38 cellular contexts compared by ENCODE assay signal in genomic region chr1:230725256-230726012, GRCh38. TPM values are rescaled to one million over a fixed set of nuclear protein-coding genes. Genes with fewer than 3 reads are reported as not detected.
"Had no signal": no experiment of that assay in that cellular context is flagged by ENCODE, and none has a peak within 500 bp of the region (broad histone marks: within the 10 kb centered on the region; RNA-seq: fewer than 3 reads in every experiment).

No MANE protein-coding gene starts in this region.

- H3K9me3 ChIP-seq: colonic mucosa, SK-N-SH, tibial artery, upper lobe of right lung had no signal

- H3K4me1 ChIP-seq: esophagus squamous epithelium, left lung, upper lobe of right lung had no signal

- FAIRE-seq: bronchial epithelial cell, endometrium, kidney had no signal

- H3K27ac ChIP-seq: colonic mucosa, epithelial cell of prostate, esophagus squamous epithelium, left lung, neural progenitor cell, stomach, upper lobe of right lung, WERI-Rb-1 had no signal

- H2AFZ ChIP-seq: neural progenitor cell had no signal

- H3K36me3 ChIP-seq: colonic mucosa, esophagus squamous epithelium, left lung, neural progenitor cell, stomach, tibial artery, upper lobe of right lung, WERI-Rb-1 had no signal

- DNase-seq: activated CD4-positive, alpha-beta T cell treated with anti-CD3 and anti-CD28 coated beads for 48 hours; activated CD4-positive, alpha-beta T cell treated with anti-CD3 and anti-CD28 coated beads, Interleukin-2, amount 50 U/mL, for 48 hours; activated CD8-positive, alpha-beta memory T cell treated with anti-CD3 and anti-CD28 coated beads, Interleukin-2, amount 50 U/mL, for 4 hours; activated naive CD4-positive, alpha-beta T cell; activated T-cell treated with anti-CD3 and anti-CD28 coated beads, Interleukin-2, amount 50 U/mL, for 24 hours; colonic mucosa; effector CD8-positive, alpha-beta T cell; esophagus squamous epithelium; foreskin melanocyte; hypothalamus; immature natural killer cell; kidney; left lung; mammary epithelial cell; naive B cell; occipital lobe; posterior cingulate gyrus; SK-N-SH; stimulated activated CD4-positive, alpha-beta T cell treated with anti-CD3 and anti-CD28 coated beads, Interleukin-1b, Interleukin-23, amount 100 ng/mL, for 48 hours; stimulated activated CD4-positive, alpha-beta T cell treated with anti-CD3 and anti-CD28 coated beads, Interleukin-4, amount 100 ng/mL, for 4 hours; stimulated activated CD8-positive, alpha-beta memory T cell treated with anti-CD3 and anti-CD28 coated beads, Interleukin-4, amount 100 ng/mL, for 48 hours; stomach; SW 1271; T-helper 9 cell; tibial artery; upper lobe of right lung; WERI-Rb-1 had no signal

- ATAC-seq: activated CD4-positive, CD25-positive, alpha-beta regulatory T cell treated with anti-CD3 and anti-CD28 coated beads, Interleukin-2, amount 50 U/mL, for 24 hours; activated naive CD4-positive, alpha-beta T cell treated with anti-CD3 and anti-CD28 coated beads, Interleukin-2, amount 50 U/mL, for 72 hours; activated T-helper 17 cell treated with anti-CD3 and anti-CD28 coated beads, Interleukin-2, amount 50 U/mL, for 72 hours; left lung; stimulated activated memory B cell treated with anti-CD40 and anti-IgM and Interleukin-4, amounts not matched to agents 10 μg/mL and 1 μg/mL and 100 μg/mL, for 72 hours; upper lobe of right lung had no signal

- H3K4me3 ChIP-seq: colonic mucosa, esophagus squamous epithelium, left lung, neural progenitor cell, smooth muscle cell, stomach, tibial artery, upper lobe of right lung had no signal

- H3K27me3 ChIP-seq: colonic mucosa, esophagus squamous epithelium, left lung, neural progenitor cell, stomach, tibial artery, upper lobe of right lung had no signal

- H3K4me2 ChIP-seq: neural progenitor cell, SK-N-SH, smooth muscle cell had no signal

- H3K9ac ChIP-seq: neural progenitor cell, SK-N-SH had no signal

RNA-seq across cellular contexts. Expression of gene AGT, which starts 11.5 kb away (rescaled TPM):
- total RNA-seq: activated CD8-positive, alpha-beta memory T cell treated with anti-CD3 and anti-CD28 coated beads for 36 hours; activated naive CD4-positive, alpha-beta T cell treated with anti-CD3 and anti-CD28 coated beads, Interleukin-2, amount 50 U/mL, for 72 hours; activated T-helper 17 cell treated with anti-CD3 and anti-CD28 coated beads, Interleukin-2, amount 50 U/mL, for 72 hours; dermis microvascular lymphatic vessel endothelial cell had no signal
- polyA plus RNA-seq: immature natural killer cell, mammary epithelial cell had no signal

RNA-seq across cellular contexts. Expression of gene CAPN9, which starts 21.8 kb away (rescaled TPM):
- total RNA-seq: activated CD8-positive, alpha-beta memory T cell treated with anti-CD3 and anti-CD28 coated beads for 36 hours; activated naive CD4-positive, alpha-beta T cell treated with anti-CD3 and anti-CD28 coated beads, Interleukin-2, amount 50 U/mL, for 72 hours; activated T-helper 17 cell treated with anti-CD3 and anti-CD28 coated beads, Interleukin-2, amount 50 U/mL, for 72 hours; bronchial epithelial cell; dermis microvascular lymphatic vessel endothelial cell; mammary epithelial cell; smooth muscle cell had no signal
- polyA plus RNA-seq: immature natural killer cell, mammary epithelial cell, SK-N-SH, smooth muscle cell had no signal
